Comparison of ENCODE assay signal across 8 cellular contexts in genomic region chr1:155976913-155977606, GRCh38. TPM values are rescaled to one million over a fixed set of nuclear protein-coding genes. Genes with fewer than 3 reads are reported as not detected.
DNase-seq lines count a peak whose midpoint lies in the region; ATAC-seq and TF ChIP-seq lines count a peak whose summit lies in the region.

No MANE protein-coding gene starts in this region.

- H3K4me3 ChIP-seq in GM06990 (replicated peaks; ENCODE audit: low read depth, low read length) = peak overlapping the region; percentile 94
- H3K4me3 ChIP-seq in NT2/D1 (ENCODE audit: insufficient read length, low read depth) = peak overlapping the region; percentile 87
- peak overlapping the region; percentile 85 for H3K4me3 ChIP-seq in choroid plexus epithelial cell (ENCODE audit: low read depth, low read length)

- no peak for TF ChIP-seq CTCF in GM06990 (IDR thresholded peaks at IDR 0.05; ENCODE audit: insufficient read depth, low read length, poor library complexity, severe bottlenecking)
- no peak for TF ChIP-seq CTCF in choroid plexus epithelial cell (conservative IDR thresholded peaks at IDR 0.05; ENCODE audit: low read depth, low read length)

- H3K27me3 ChIP-seq in GM06990 (replicated peaks; ENCODE audit: control insufficient read depth, insufficient read depth, low read length) (no peaks in the 10 kb centered on the region), NT2/D1 (ENCODE audit: insufficient read depth, insufficient read length) (no peaks in the 10 kb centered on the region)

- H3K9me3 ChIP-seq in NT2/D1 (ENCODE audit: insufficient read depth, low read length) = no peaks in the 10 kb centered on the region

- peak overlapping the region; percentile 96 for H3K9ac ChIP-seq in NT2/D1 (ENCODE audit: insufficient read length, low read depth)

- H3K36me3 ChIP-seq in GM06990 (ENCODE audit: control insufficient read depth, insufficient read depth, low read length) (peaks cover 9% of the 10 kb centered on the region), NT2/D1 (ENCODE audit: insufficient read depth, insufficient read length, low read length) (peaks cover 21% of the 10 kb centered on the region)

- DNase-seq in GM06990 (ENCODE audit: extremely low read depth, insufficient read length) = no peak
- DNase-seq in NT2/D1 (ENCODE audit: low read depth, low spot score) = no peak
- no peak for DNase-seq in choroid plexus epithelial cell (ENCODE audit: low read depth)
- DNase-seq in myocyte (ENCODE audit: low read depth) = peak; percentile 58
- no peak for DNase-seq in SIG-M5 treated with dmso at 0.1 percent for 504 hours (lab: John Stamatoyannopoulos, UW; ENCODE audit: unreplicated experiment)

- no peak for ATAC-seq in GM19324 (IDR thresholded peaks at IDR 0.05; ENCODE audit: low FRiP score, unreplicated experiment)
- no peak for ATAC-seq in GM18511 (IDR thresholded peaks at IDR 0.05; ENCODE audit: unreplicated experiment)
- ATAC-seq in HG02973 (IDR thresholded peaks at IDR 0.05; ENCODE audit: unreplicated experiment) = no peak

- peaks cover 45% of the 10 kb centered on the region for H3K4me1 ChIP-seq in NT2/D1 (ENCODE audit: insufficient read depth, insufficient read length)

RNA-seq across cellular contexts. Expression of gene ARHGEF2, which starts 1.3 kb away (rescaled TPM):
- 361 and 478 TPM in 2 replicates for total RNA-seq in myocyte
- 214 TPM for polyA plus RNA-seq in myocyte (2012)

RNA-seq across cellular contexts. Expression of gene RXFP4, which starts 35.6 kb away (rescaled TPM):
- total RNA-seq in myocyte = not detected in 2 replicates
- polyA plus RNA-seq in myocyte (2012) = 0.35 TPM

RNA-seq across cellular contexts. Expression of gene KHDC4, which starts 42.8 kb away (rescaled TPM):
- total RNA-seq in myocyte = 50.6 and 54.2 TPM in 2 replicates
- polyA plus RNA-seq in myocyte (2012) = 32.6 TPM

RNA-seq across cellular contexts. Expression of gene SSR2, which starts 43.7 kb away (rescaled TPM):
- 124 and 222 TPM in 2 replicates for total RNA-seq in myocyte
- 311 TPM for polyA plus RNA-seq in myocyte (2012)
